Comparison of ENCODE assay signal across 8 cellular contexts in genomic region chr13:46553886-46554855, GRCh38. TPM values are rescaled to one million over a fixed set of nuclear protein-coding genes. Genes with fewer than 3 reads are reported as not detected.
DNase-seq lines count a peak whose midpoint lies in the region; ATAC-seq and TF ChIP-seq lines count a peak whose summit lies in the region.

No MANE protein-coding gene starts in this region.

- peaks cover 38 to 63% (median 45%) of the 10 kb centered on the region in 4 donors for H3K4me1 Mint-ChIP-seq in CD4-positive, alpha-beta memory T cell

- no peaks in the 10 kb centered on the region for H3K36me3 ChIP-seq in CD4-positive, alpha-beta memory T cell (ENCODE audit: insufficient read depth, low read length)
- no peaks in the 10 kb centered on the region for H3K36me3 ChIP-seq in neuronal stem cell (replicated peaks in 1 of 2; ENCODE audit: control insufficient read depth in 2 of 2, insufficient read depth in 2 of 2, low read length in 2 of 2)

- H3K4me3 Mint-ChIP-seq in CD4-positive, alpha-beta memory T cell = peak overlapping the region; percentile 94 to 98 (median 96)

- no peaks in the 10 kb centered on the region for H3K9me3 ChIP-seq in CD4-positive, alpha-beta memory T cell (ENCODE audit: control insufficient read depth in 1 of 2, low read length in 2 of 2)
- no peaks in the 10 kb centered on the region for H3K9me3 ChIP-seq in neuronal stem cell (replicated peaks in 1 of 2; ENCODE audit: control insufficient read depth in 2 of 2, insufficient read depth in 1 of 2, low read depth in 1 of 2, low read length in 2 of 2)

- CTCF ChIA-PET in CD4-positive, alpha-beta memory T cell (lab: Charles Lee; ENCODE audit: partially characterized antibody) = no interaction called here

- H3K9me3 Mint-ChIP-seq in CD4-positive, alpha-beta memory T cell = no peaks in the 10 kb centered on the region

- H3K4me3 ChIP-seq in CD4-positive, alpha-beta memory T cell (ENCODE audit: low read length in 2 of 2) = peak overlapping the region; percentile 67 to 87
- H3K4me3 ChIP-seq in neuronal stem cell (ENCODE audit: low read length in 2 of 2) = peak overlapping the region; percentile 86 to 90

- H2BK5ac ChIP-seq in neuronal stem cell (ENCODE audit: low read length) = peak overlapping the region; percentile 84

- peak overlapping the region; percentile 79 for H3K27ac ChIP-seq in CD4-positive, alpha-beta memory T cell (ENCODE audit: low read depth, low read length)
- H3K27ac ChIP-seq in foreskin keratinocyte = peak overlapping the region; percentile 78
- no peak overlapping the region for H3K27ac ChIP-seq in neuronal stem cell (replicated peaks; ENCODE audit: low read length)
- H3K27ac ChIP-seq in substantia nigra (ENCODE audit: low read depth, low read length, poor library complexity, severe bottlenecking) = peak overlapping the region; percentile 68

- peaks cover 7% of the 10 kb centered on the region for H3K79me1 ChIP-seq in neuronal stem cell (ENCODE audit: low read depth, low read length)

- H2AFZ ChIP-seq in neuronal stem cell (ENCODE audit: low read length) = peak overlapping the region; percentile 99

- TF ChIP-seq CTCF in foreskin keratinocyte (conservative IDR thresholded peaks at IDR 0.05) = no peak

- H2AK5ac ChIP-seq in neuronal stem cell (ENCODE audit: low read depth, low read length) = peak overlapping the region; percentile 37

- peaks cover 38% of the 10 kb centered on the region for H3K4me1 ChIP-seq in CD4-positive, alpha-beta memory T cell (ENCODE audit: insufficient read depth, low read length)
- peaks cover 5% of the 10 kb centered on the region for H3K4me1 ChIP-seq in foreskin keratinocyte
- H3K4me1 ChIP-seq in neuronal stem cell (ENCODE audit: control insufficient read depth in 2 of 2, insufficient read depth in 1 of 2, low read depth in 1 of 2, low read length in 2 of 2) = peaks cover 0 to 2% of the 10 kb centered on the region in 2 donors

- no peak overlapping the region for H4K91ac ChIP-seq in neuronal stem cell (ENCODE audit: low read depth, low read length, poor library complexity)

- DNase-seq in CD4-positive, alpha-beta memory T cell = peak; percentile 70 to 85 (median 75)
- peak; percentile 68 for DNase-seq in HK-2 (ENCODE audit: unreplicated experiment)
- peak; percentile 27 to 58 for DNase-seq in SHP77 (lab: John Stamatoyannopoulos, UW)
- peak; percentile 50 for DNase-seq in activated gamma-delta T cell treated with Interleukin-2 at 50 U/mL for 16 hours
- DNase-seq in foreskin keratinocyte = peak; percentile 86 to 91
- DNase-seq in neuronal stem cell (ENCODE audit: low spot score) = no peak
- peak in 33 of 49 donors; percentile 7 to 66 (median 29) for DNase-seq in substantia nigra (lab: John Stamatoyannopoulos, UW)

- no peak overlapping the region for H2BK12ac ChIP-seq in neuronal stem cell (ENCODE audit: low read length)

- no peak overlapping the region for H4K8ac ChIP-seq in neuronal stem cell (ENCODE audit: low read depth, low read length)

- no peak overlapping the region for H3K4ac ChIP-seq in neuronal stem cell (ENCODE audit: low read length)

- H2BK120ac ChIP-seq in neuronal stem cell (ENCODE audit: low read depth, low read length) = no peak overlapping the region

- H3K4me2 ChIP-seq in neuronal stem cell (ENCODE audit: insufficient read depth, low read length, poor library complexity, severe bottlenecking) = peak overlapping the region; percentile 93

- no CpG with 5 or more reads among the region's 75 CpGs for WGBS in neuronal stem cell (ENCODE audit: extremely low coverage in 2 of 2, insufficient read length in 2 of 2, insufficient replicate concordance in 1 of 2), 2 donors

- peaks cover 0 to 11% of the 10 kb centered on the region in 2 donors for H3K36me3 Mint-ChIP-seq in CD4-positive, alpha-beta memory T cell

- peaks cover under 1 to 1% of the 10 kb centered on the region in 2 donors for H3K27me3 Mint-ChIP-seq in CD4-positive, alpha-beta memory T cell

- H3K27ac Mint-ChIP-seq in CD4-positive, alpha-beta memory T cell = peak overlapping the region; percentile 92 to 97 (median 94)

- peak overlapping the region; percentile 87 for H3K23ac ChIP-seq in neuronal stem cell (ENCODE audit: low read depth, low read length, poor library complexity)

- peak overlapping the region; percentile 54 for H2BK15ac ChIP-seq in neuronal stem cell (ENCODE audit: low read length)

- peak overlapping the region; percentile 95 for H3K9ac ChIP-seq in neuronal stem cell (ENCODE audit: low read depth, low read length, poor library complexity)

- peak overlapping the region; percentile 99 for H3K18ac ChIP-seq in neuronal stem cell (ENCODE audit: low read length)

- POLR2A ChIA-PET in CD4-positive, alpha-beta memory T cell (lab: Charles Lee; ENCODE audit: partially characterized antibody) = interaction anchor here (1.0 kb wide), 1 partner anchor 158 kb away, joined by 3 read pairs; no protein-coding TSS in a partner anchor

- intact Hi-C loops in CD4-positive, alpha-beta memory T cell (cut with micrococcal nuclease) = loop anchor here (1.0 to 5.0 kb wide), 5 partner anchors 38 to 1977 kb away; partner anchors contain the start of genes ESD, NUDT15 and TSC22D1

- ATAC-seq in GM19452 (IDR thresholded peaks at IDR 0.05; ENCODE audit: unreplicated experiment) (peak; percentile 46), foreskin keratinocyte (peak; percentile 64)

- H3K14ac ChIP-seq in neuronal stem cell (ENCODE audit: low read length) = peak overlapping the region; percentile 97

- no peaks in the 10 kb centered on the region for H3K27me3 ChIP-seq in CD4-positive, alpha-beta memory T cell (ENCODE audit: insufficient read depth, low read length)
- no peaks in the 10 kb centered on the region for H3K27me3 ChIP-seq in foreskin keratinocyte
- H3K27me3 ChIP-seq in neuronal stem cell (ENCODE audit: control insufficient read depth in 3 of 3, insufficient read depth in 3 of 3, low read depth in 1 of 3, low read length in 3 of 3) = peaks cover 0 to 31% (median 2%) of the 10 kb centered on the region in 3 experiments

RNA-seq across cellular contexts. Expression of gene LRCH1, which starts 1.2 kb away (rescaled TPM):
- total RNA-seq in CD4-positive, alpha-beta memory T cell = 10 to 100 TPM; 18.0 to 19.1 TPM
- polyA plus RNA-seq in CD4-positive, alpha-beta memory T cell = 1 to 10 TPM; 1.2 to 6.2 TPM
- 13.8 and 15.8 TPM in 2 replicates for total RNA-seq in foreskin keratinocyte
- 3.9 and 5.3 TPM in 2 replicates for polyA plus RNA-seq in foreskin keratinocyte
- 2.3 TPM for polyA plus RNA-seq in neuronal stem cell (2013, experiment 1 of 2)
- polyA plus RNA-seq in neuronal stem cell (2013, experiment 2 of 2) = 2.6 TPM
